In genomic region chr11:73971175-73971719, GRCh38 we compare ENCODE assay signal across 16 cellular contexts. TPM values are rescaled to one million over a fixed set of nuclear protein-coding genes. Genes with fewer than 3 reads are reported as not detected.
DNase-seq lines count a peak whose midpoint lies in the region; ATAC-seq and TF ChIP-seq lines count a peak whose summit lies in the region.
"Had no signal": no experiment of that assay in that cellular context is flagged by ENCODE, and none has a peak within 500 bp of the region (broad histone marks: within the 10 kb centered on the region; RNA-seq: fewer than 3 reads in every experiment).

No MANE protein-coding gene starts in this region.

- H3K27me3 ChIP-seq in colonic mucosa = no peaks in the 10 kb centered on the region
- H3K27me3 ChIP-seq: upper lobe of right lung had no signal

- peak; percentile 62 for DNase-seq in activated CD4-positive, alpha-beta T cell treated with anti-CD3 and anti-CD28 coated beads, Interleukin-2, amount 10 ng/mL, durations not matched to agents 24 days and 14 days
- no peak for DNase-seq in activated CD4-positive, alpha-beta T cell treated with anti-CD3 and anti-CD28 coated beads, Interleukin-2, amount 50 U/mL, for 4 hours
- peak; percentile 68 for DNase-seq in stimulated activated CD8-positive, alpha-beta memory T cell treated with anti-CD3 and anti-CD28 coated beads, Interleukin-4, amount 100 ng/mL, for 48 hours
- no peak for DNase-seq in AG08396 (ENCODE audit: low spot score)
- DNase-seq in SKM-1 treated with dmso at 0.1 percent for 144 hours (lab: John Stamatoyannopoulos, UW; ENCODE audit: unreplicated experiment) = no peak
- no peak for DNase-seq in colonic mucosa
- DNase-seq: activated CD4-positive, CD25-positive, alpha-beta regulatory T cell treated with anti-CD3 and anti-CD28 coated beads, Interleukin-2, amount 50 U/mL, for 72 hours; anterior cingulate cortex; H9; IMR-90; left colon; SHP77 treated with DMSO at 0.1 percent for 48 hours; upper lobe of right lung had no signal

- no peak overlapping the region for H3K4me3 ChIP-seq in colonic mucosa
- H3K4me3 ChIP-seq: upper lobe of right lung had no signal

- ATAC-seq in activated T-helper 17 cell treated with anti-CD3 and anti-CD28 coated beads, Interleukin-2, amount 50 U/mL, for 72 hours (replicated peaks) = no peak
- ATAC-seq: left colon, upper lobe of right lung had no signal

- H3K9ac ChIP-seq in colonic mucosa (ENCODE audit: low read depth in 2 of 2, low read length in 2 of 2) = no peak overlapping the region

- H3K36me3 Mint-ChIP-seq in activated CD4-positive, alpha-beta T cell treated with anti-CD3 and anti-CD28 coated beads, Interleukin-2, amount 10 ng/mL, durations not matched to agents 24 days and 14 days (ENCODE audit: low read depth) = peaks cover 35% of the 10 kb centered on the region
- H3K36me3 Mint-ChIP-seq in IgD-negative memory B cell = peaks cover 10% of the 10 kb centered on the region
- peaks cover 25% of the 10 kb centered on the region for H3K36me3 Mint-ChIP-seq in activated T-helper 17 cell treated with anti-CD3 and anti-CD28 coated beads, Interleukin-2, amount 50 U/mL, for 72 hours (ENCODE audit: low read depth)

- no peak for TF ChIP-seq CTCF in colonic mucosa (IDR thresholded peaks at IDR 0.05)

- H3K4me1 ChIP-seq in colonic mucosa = peaks cover 7% of the 10 kb centered on the region

- H3K27ac ChIP-seq in colonic mucosa = no peak overlapping the region
- H3K27ac ChIP-seq: upper lobe of right lung had no signal

- H3K9me3 ChIP-seq in colonic mucosa = no peaks in the 10 kb centered on the region
- H3K9me3 ChIP-seq: upper lobe of right lung had no signal

- peaks cover 11% of the 10 kb centered on the region for H3K36me3 ChIP-seq in colonic mucosa

- H3K27me3 Mint-ChIP-seq in activated CD4-positive, alpha-beta T cell treated with anti-CD3 and anti-CD28 coated beads, Interleukin-2, amount 10 ng/mL, durations not matched to agents 24 days and 14 days = no peaks in the 10 kb centered on the region
- peaks cover 2% of the 10 kb centered on the region for H3K27me3 Mint-ChIP-seq in IgD-negative memory B cell
- H3K27me3 Mint-ChIP-seq in activated T-helper 17 cell treated with anti-CD3 and anti-CD28 coated beads, Interleukin-2, amount 50 U/mL, for 72 hours = no peaks in the 10 kb centered on the region

- intact Hi-C loops in activated CD4-positive, alpha-beta T cell treated with anti-CD3 and anti-CD28 coated beads, Interleukin-2, amount 10 ng/mL, durations not matched to agents 24 days and 14 days (cut with micrococcal nuclease) = no loop called here
- intact Hi-C loops in colonic mucosa (cut with DNase I) = no loop called here

- no peak overlapping the region for H3K4me3 Mint-ChIP-seq in activated CD4-positive, alpha-beta T cell treated with anti-CD3 and anti-CD28 coated beads, Interleukin-2, amount 10 ng/mL, durations not matched to agents 24 days and 14 days
- H3K4me3 Mint-ChIP-seq in IgD-negative memory B cell = peak overlapping the region in 3 of 4 donors; percentile 68 to 77 (median 75)
- no peak overlapping the region for H3K4me3 Mint-ChIP-seq in activated T-helper 17 cell treated with anti-CD3 and anti-CD28 coated beads, Interleukin-2, amount 50 U/mL, for 72 hours
- H3K4me3 Mint-ChIP-seq: H9 had no signal

- H3K9me3 Mint-ChIP-seq in activated CD4-positive, alpha-beta T cell treated with anti-CD3 and anti-CD28 coated beads, Interleukin-2, amount 10 ng/mL, durations not matched to agents 24 days and 14 days = no peaks in the 10 kb centered on the region
- H3K9me3 Mint-ChIP-seq in IgD-negative memory B cell = no peaks in the 10 kb centered on the region
- no peaks in the 10 kb centered on the region for H3K9me3 Mint-ChIP-seq in activated T-helper 17 cell treated with anti-CD3 and anti-CD28 coated beads, Interleukin-2, amount 50 U/mL, for 72 hours
- H3K9me3 Mint-ChIP-seq: H9 had no signal

- peaks cover 61% of the 10 kb centered on the region for H3K4me1 Mint-ChIP-seq in activated CD4-positive, alpha-beta T cell treated with anti-CD3 and anti-CD28 coated beads, Interleukin-2, amount 10 ng/mL, durations not matched to agents 24 days and 14 days
- peaks cover 53 to 61% (median 59%) of the 10 kb centered on the region in 3 donors for H3K4me1 Mint-ChIP-seq in IgD-negative memory B cell
- H3K4me1 Mint-ChIP-seq in activated T-helper 17 cell treated with anti-CD3 and anti-CD28 coated beads, Interleukin-2, amount 50 U/mL, for 72 hours = peaks cover 36% of the 10 kb centered on the region

- peak overlapping the region; percentile 57 for H3K27ac Mint-ChIP-seq in activated CD4-positive, alpha-beta T cell treated with anti-CD3 and anti-CD28 coated beads, Interleukin-2, amount 10 ng/mL, durations not matched to agents 24 days and 14 days
- peak overlapping the region; percentile 93 to 97 (median 94) for H3K27ac Mint-ChIP-seq in IgD-negative memory B cell
- H3K27ac Mint-ChIP-seq in activated T-helper 17 cell treated with anti-CD3 and anti-CD28 coated beads, Interleukin-2, amount 50 U/mL, for 72 hours = peak overlapping the region; percentile 67

RNA-seq across cellular contexts. Expression of gene UCP2, which starts 11.4 kb away (rescaled TPM):
- total RNA-seq in activated CD4-positive, alpha-beta T cell treated with anti-CD3 and anti-CD28 coated beads, Interleukin-2, amount 10 ng/mL, durations not matched to agents 24 days and 14 days = 447 and 452 TPM in 2 replicates
- 1,475 TPM for polyA plus RNA-seq in IgD-negative memory B cell
- 100 to 1,000 TPM; 199 to 269 TPM for total RNA-seq in activated T-helper 17 cell treated with anti-CD3 and anti-CD28 coated beads, Interleukin-2, amount 50 U/mL, for 72 hours
- 10 to 100 TPM; 43.0 to 64.0 TPM for total RNA-seq in colonic mucosa

RNA-seq across cellular contexts. Expression of gene DNAJB13, which starts 20.4 kb away (rescaled TPM):
- total RNA-seq in activated CD4-positive, alpha-beta T cell treated with anti-CD3 and anti-CD28 coated beads, Interleukin-2, amount 10 ng/mL, durations not matched to agents 24 days and 14 days = 0.26 and 1.0 TPM in 2 replicates
- 0.35 TPM for polyA plus RNA-seq in IgD-negative memory B cell
- 1 to 10 TPM in 1 of 2 donors, not detected in 1; 1.2 TPM for total RNA-seq in activated T-helper 17 cell treated with anti-CD3 and anti-CD28 coated beads, Interleukin-2, amount 50 U/mL, for 72 hours
- not detected for total RNA-seq in colonic mucosa
- total RNA-seq: H9, left colon, skeletal muscle tissue, upper lobe of right lung had no signal

RNA-seq across cellular contexts. Expression of gene UCP3, which starts 37.6 kb away (rescaled TPM):
- 2.9 and 3.6 TPM in 2 replicates for total RNA-seq in activated CD4-positive, alpha-beta T cell treated with anti-CD3 and anti-CD28 coated beads, Interleukin-2, amount 10 ng/mL, durations not matched to agents 24 days and 14 days
- polyA plus RNA-seq in IgD-negative memory B cell = 0.19 TPM
- total RNA-seq in activated T-helper 17 cell treated with anti-CD3 and anti-CD28 coated beads, Interleukin-2, amount 50 U/mL, for 72 hours = 1 to 10 TPM; 4.3 to 6.6 TPM
- 1 to 10 TPM in 1 of 2 donors, under 1 TPM in 1; 0.66 to 1.5 TPM for total RNA-seq in colonic mucosa

Comparison
In these comparisons a context has a peak if more than half of its experiments do, and no peak if none do; other contexts are left out.
1. DNase-seq: peak in activated CD4-positive, alpha-beta T cell treated with anti-CD3 and anti-CD28 coated beads, Interleukin-2, amount 10 ng/mL, durations not matched to agents 24 days and 14 days (single experiment) and stimulated activated CD8-positive, alpha-beta memory T cell treated with anti-CD3 and anti-CD28 coated beads, Interleukin-4, amount 100 ng/mL, for 48 hours (single experiment); none in activated CD4-positive, alpha-beta T cell treated with anti-CD3 and anti-CD28 coated beads, Interleukin-2, amount 50 U/mL, for 4 hours (0 of 2), AG08396 (single experiment), SKM-1 treated with dmso at 0.1 percent for 144 hours (single experiment) and colonic mucosa (single experiment).
2. H3K4me3 Mint-ChIP-seq: peak in IgD-negative memory B cell (3 of 4); none in activated CD4-positive, alpha-beta T cell treated with anti-CD3 and anti-CD28 coated beads, Interleukin-2, amount 10 ng/mL, durations not matched to agents 24 days and 14 days (single experiment) and activated T-helper 17 cell treated with anti-CD3 and anti-CD28 coated beads, Interleukin-2, amount 50 U/mL, for 72 hours (single experiment).
3. Peak in every context shown above with its lines, with median percentiles within 50 percentile points of each other: H3K27ac Mint-ChIP-seq.